In the genomic region with DNA sequence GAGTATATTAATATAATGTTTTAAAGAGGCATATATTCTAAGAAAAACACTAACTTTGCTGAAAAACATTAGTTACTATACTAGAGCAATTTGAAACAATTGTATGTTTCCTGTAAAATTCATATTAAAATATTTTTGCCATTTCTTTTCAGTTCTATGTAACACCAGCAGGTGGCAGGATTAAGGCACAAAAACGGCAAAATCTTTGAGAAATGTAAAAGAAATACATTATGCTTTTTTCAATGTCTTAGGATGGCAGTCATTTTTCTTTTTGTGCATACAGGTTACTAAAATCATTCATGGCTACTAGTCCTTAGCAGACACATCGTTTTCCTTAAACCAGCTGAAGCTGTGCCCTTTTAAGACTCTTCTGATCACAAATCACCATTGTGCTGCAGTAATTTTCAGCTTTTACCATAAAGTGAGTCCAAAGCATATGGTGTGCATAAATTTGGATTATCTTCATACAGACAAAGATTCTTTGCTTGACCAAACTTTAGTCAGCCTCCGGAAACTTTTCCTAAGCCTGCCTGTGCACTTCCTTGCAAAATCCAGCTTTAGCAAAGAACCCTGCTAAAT, we compare ENCODE assay signal across 9 cellular contexts.
DNase-seq lines count a peak whose midpoint lies in the region; ATAC-seq, FAIRE-seq and TF ChIP-seq lines count a peak whose summit lies in the region.
"Had no signal": no experiment of that assay in that cellular context is flagged by ENCODE, and none has a peak within 500 bp of the region (broad histone marks: within the 10 kb centered on the region; RNA-seq: fewer than 3 reads in every experiment).

No MANE protein-coding gene starts in this region.

- no peak for ATAC-seq in left ventricle myocardium superior
- ATAC-seq in activated naive CD8-positive, alpha-beta T cell treated with anti-CD3 and anti-CD28 coated beads, Interleukin-2, amount 50 U/mL, for 24 hours: no peak
- ATAC-seq: naive thymus-derived CD4-positive, alpha-beta T cell had no signal

- H3K4me1 ChIP-seq in right atrium auricular region: no peaks in the 10 kb centered on the region

- no peak overlapping the region for H3K4me3 Mint-ChIP-seq in activated naive CD8-positive, alpha-beta T cell treated with anti-CD3 and anti-CD28 coated beads, Interleukin-2, amount 50 U/mL, for 24 hours
- no peak overlapping the region for H3K4me3 Mint-ChIP-seq in activated naive CD4-positive, alpha-beta T cell treated with anti-CD3 and anti-CD28 coated beads, Interleukin-2, amount 10 ng/mL, durations not matched to agents 7 days and 5 days
- H3K4me3 Mint-ChIP-seq: naive thymus-derived CD4-positive, alpha-beta T cell had no signal

- no peaks in the 10 kb centered on the region for H3K9me3 ChIP-seq in right atrium auricular region

- TF ChIP-seq CTCF in right atrium auricular region (IDR thresholded peaks at IDR 0.05): peak; percentile 23 to 72

- H3K27me3 ChIP-seq in right atrium auricular region: no peaks in the 10 kb centered on the region

- H3K4me3 ChIP-seq in right atrium auricular region: no peak overlapping the region

- H3K4me1 Mint-ChIP-seq in activated naive CD8-positive, alpha-beta T cell treated with anti-CD3 and anti-CD28 coated beads, Interleukin-2, amount 50 U/mL, for 24 hours: no peaks in the 10 kb centered on the region
- H3K4me1 Mint-ChIP-seq in activated naive CD4-positive, alpha-beta T cell treated with anti-CD3 and anti-CD28 coated beads, Interleukin-2, amount 10 ng/mL, durations not matched to agents 7 days and 5 days: no peaks in the 10 kb centered on the region
- H3K4me1 Mint-ChIP-seq: naive thymus-derived CD4-positive, alpha-beta T cell had no signal

- no peak overlapping the region for H3K27ac Mint-ChIP-seq in activated naive CD8-positive, alpha-beta T cell treated with anti-CD3 and anti-CD28 coated beads, Interleukin-2, amount 50 U/mL, for 24 hours
- H3K27ac Mint-ChIP-seq in activated naive CD4-positive, alpha-beta T cell treated with anti-CD3 and anti-CD28 coated beads, Interleukin-2, amount 10 ng/mL, durations not matched to agents 7 days and 5 days: no peak overlapping the region
- H3K27ac Mint-ChIP-seq: naive thymus-derived CD4-positive, alpha-beta T cell had no signal

- CTCF ChIA-PET in activated naive CD4-positive, alpha-beta T cell treated with anti-CD3 and anti-CD28 coated beads, Interleukin-2, amount 10 ng/mL, durations not matched to agents 7 days and 5 days (lab: Charles Lee): interaction anchor here (0.7 to 1.2 kb wide), 3 partner anchors 10 to 404 kb away, joined by 3 to 5 read pairs (median 3); no protein-coding TSS in a partner anchor

- H3K36me3 ChIP-seq in right atrium auricular region: no peaks in the 10 kb centered on the region

- no peak overlapping the region for H3K27ac ChIP-seq in right atrium auricular region

- no peaks in the 10 kb centered on the region for H3K36me3 Mint-ChIP-seq in activated naive CD8-positive, alpha-beta T cell treated with anti-CD3 and anti-CD28 coated beads, Interleukin-2, amount 50 U/mL, for 24 hours (ENCODE audit: low read depth)
- no peaks in the 10 kb centered on the region for H3K36me3 Mint-ChIP-seq in activated naive CD4-positive, alpha-beta T cell treated with anti-CD3 and anti-CD28 coated beads, Interleukin-2, amount 10 ng/mL, durations not matched to agents 7 days and 5 days
- H3K36me3 Mint-ChIP-seq: naive thymus-derived CD4-positive, alpha-beta T cell had no signal

- no peaks in the 10 kb centered on the region for H3K9me3 Mint-ChIP-seq in activated naive CD8-positive, alpha-beta T cell treated with anti-CD3 and anti-CD28 coated beads, Interleukin-2, amount 50 U/mL, for 24 hours
- H3K9me3 Mint-ChIP-seq in activated naive CD4-positive, alpha-beta T cell treated with anti-CD3 and anti-CD28 coated beads, Interleukin-2, amount 10 ng/mL, durations not matched to agents 7 days and 5 days: no peaks in the 10 kb centered on the region

- intact Hi-C loops in left ventricle myocardium superior (cut with micrococcal nuclease): no loop called here

- no peak for DNase-seq in right atrium auricular region (ENCODE audit: low spot score)
- DNase-seq in left ventricle myocardium superior: no peak
- DNase-seq in RPMI7951 (ENCODE audit: low read depth): peak; percentile 1
- DNase-seq in frontal cortex (ENCODE audit: low spot score in 2 of 2): no peak
- no peak for DNase-seq in stimulated activated CD4-positive, alpha-beta T cell treated with anti-CD3 and anti-CD28 coated beads, Interleukin-2, amount 100 ng/mL, for 24 hours
- no peak for DNase-seq in activated naive CD8-positive, alpha-beta T cell treated with anti-CD3 and anti-CD28 coated beads, Interleukin-2, amount 50 U/mL, for 24 hours
- no peak for DNase-seq in NCI-H1930 (lab: John Stamatoyannopoulos, UW)
- DNase-seq in activated naive CD4-positive, alpha-beta T cell treated with anti-CD3 and anti-CD28 coated beads, Interleukin-2, amount 10 ng/mL, durations not matched to agents 7 days and 5 days: no peak

- H3K27me3 Mint-ChIP-seq in activated naive CD8-positive, alpha-beta T cell treated with anti-CD3 and anti-CD28 coated beads, Interleukin-2, amount 50 U/mL, for 24 hours: no peaks in the 10 kb centered on the region
- H3K27me3 Mint-ChIP-seq in activated naive CD4-positive, alpha-beta T cell treated with anti-CD3 and anti-CD28 coated beads, Interleukin-2, amount 10 ng/mL, durations not matched to agents 7 days and 5 days: no peaks in the 10 kb centered on the region
- H3K27me3 Mint-ChIP-seq: naive thymus-derived CD4-positive, alpha-beta T cell had no signal

- FAIRE-seq in frontal cortex (lab: Jason Lieb, UNC): peak; percentile 79
